ENCODE assay signal across 9 cellular contexts in the genomic region with DNA sequence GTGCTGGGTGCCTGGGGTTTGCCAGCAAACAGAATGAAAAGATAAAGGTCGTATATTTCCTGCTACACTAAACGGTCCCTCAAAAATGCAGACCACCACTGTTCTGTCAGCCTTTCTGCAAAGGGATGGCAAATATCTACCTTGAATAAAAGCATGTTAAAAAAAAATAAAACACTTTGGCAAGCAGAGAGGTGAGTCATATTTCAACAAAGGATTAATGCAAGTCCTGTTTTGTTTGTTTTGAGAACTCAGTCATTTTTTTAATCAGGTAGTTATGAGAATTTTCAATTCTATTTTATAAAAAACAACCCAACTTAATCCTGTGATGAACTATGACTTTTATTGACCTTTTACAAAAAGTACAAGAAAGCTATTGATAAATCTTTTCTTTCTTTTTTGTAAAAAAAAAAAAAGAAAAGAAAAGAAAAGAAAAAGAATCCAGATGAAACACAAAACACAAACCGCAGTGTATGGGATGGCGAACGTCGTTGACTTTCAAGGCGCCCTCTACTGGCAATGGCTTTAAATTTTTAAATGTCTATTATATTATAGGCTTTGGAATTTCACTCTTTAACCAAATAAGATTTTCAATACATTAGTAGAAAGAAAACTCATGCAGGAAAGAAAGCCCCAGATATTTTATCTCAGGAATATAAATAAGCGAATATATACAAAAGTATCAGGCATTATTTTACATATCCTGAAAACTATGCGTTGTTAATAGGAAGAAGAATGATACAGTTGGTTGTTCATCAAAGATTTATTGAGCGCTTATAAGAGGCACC.
DNase-seq lines count a peak whose midpoint lies in the region; ATAC-seq, FAIRE-seq and TF ChIP-seq lines count a peak whose summit lies in the region.
"Had no signal": no experiment of that assay in that cellular context is flagged by ENCODE, and none has a peak within 500 bp of the region (broad histone marks: within the 10 kb centered on the region; RNA-seq: fewer than 3 reads in every experiment).

No MANE protein-coding gene starts in this region.

- peak overlapping the region; percentile 6 for H2AFZ ChIP-seq in HCT116 (ENCODE audit: low read depth, low read length, poor library complexity, severe bottlenecking)
- no peak overlapping the region for H2AFZ ChIP-seq in HepG2 (ENCODE audit: low read length)

- no peaks in the 10 kb centered on the region for H3K9me3 ChIP-seq in HCT116 (ENCODE audit: control insufficient read depth in 1 of 2, insufficient read depth in 1 of 2, low read depth in 1 of 2, low read length in 2 of 2)
- H3K9me3 ChIP-seq in HepG2 (ENCODE audit: low read length): no peaks in the 10 kb centered on the region
- H3K9me3 ChIP-seq in thoracic aorta: no peaks in the 10 kb centered on the region
- H3K9me3 ChIP-seq: SJSA1 had no signal

- peak; percentile 43 to 68 (median 68); a peak in 5 of 6 replicates for TF ChIP-seq CTCF in HCT116 (IDR thresholded peaks at IDR 0.05 in 2 of 3, conservative IDR thresholded peaks at IDR 0.05 in 1 of 3; ENCODE audit: borderline replicate concordance in 1 of 3, insufficient read depth in 1 of 3, low read depth in 2 of 3, low read length in 2 of 3)
- peak; percentile 55 for TF ChIP-seq CTCF in bronchial epithelial cell (IDR thresholded peaks at IDR 0.05; ENCODE audit: insufficient read depth, low read length, severe bottlenecking)
- peak; percentile 56 for TF ChIP-seq CTCF in HepG2 (CRISPR knock-in tag; IDR thresholded peaks at IDR 0.05)
- peak; percentile 51 for TF ChIP-seq CTCF in thoracic aorta (IDR thresholded peaks at IDR 0.05)

- BruUV-seq in HCT116 (replicated peaks; lab: Mats Ljungman, UMichigan) (no TSS peak), HepG2 (replicated peaks; lab: Mats Ljungman, UMichigan) (no TSS peak)

- peak; percentile 76 for ATAC-seq in HCT116
- ATAC-seq in HepG2: peak; percentile 73
- ATAC-seq in thoracic aorta (ENCODE audit: insufficient number of reproducible peaks, low FRiP score, low read depth): no peak
- no peak for ATAC-seq in GM18873 (IDR thresholded peaks at IDR 0.05; ENCODE audit: low FRiP score, unreplicated experiment)
- no peak for ATAC-seq in HG02759 (IDR thresholded peaks at IDR 0.05; ENCODE audit: unreplicated experiment)

- no peak for TF ChIP-seq EP300 in HepG2 (IDR thresholded peaks at IDR 0.05; ENCODE audit: low read depth in 2 of 2, low read length in 2 of 2)
- TF ChIP-seq EP300 in HepG2 (CRISPR knock-in tag; IDR thresholded peaks at IDR 0.05; ENCODE audit: borderline replicate concordance): no peak

- 23% methylated on average over 10 of the region's 10 CpGs for WGBS in HepG2 (ENCODE audit: low lambda C conversion rate)

- no peak overlapping the region for H3K9ac ChIP-seq in HCT116 (ENCODE audit: low read length)
- H3K9ac ChIP-seq in HepG2 (ENCODE audit: insufficient read depth, low read depth, low read length): no peak overlapping the region

- H3K27ac ChIP-seq in HCT116 (ENCODE audit: low read depth, low read length) (no peak overlapping the region), HepG2 (ENCODE audit: extremely low read length, insufficient read depth, low read length) (no peak overlapping the region), thoracic aorta (no peak overlapping the region)
- H3K27ac ChIP-seq: SJSA1 had no signal

- intact Hi-C loops in HCT116 (cut with micrococcal nuclease) (no loop called here), HepG2 (cut with micrococcal nuclease; ENCODE audit: unreplicated experiment) (loop anchor here (1.0 to 2.0 kb wide), 3 partner anchors 26 to 133 kb away; no protein-coding TSS in a partner anchor)

- DNase-seq in COLO829 (ENCODE audit: low spot score) (peak; percentile 34), HCT116 (ENCODE audit: low read depth, low spot score) (no peak), SK-N-DZ (ENCODE audit: low spot score) (peak; percentile 16), bronchial epithelial cell (ENCODE audit: low read depth) (peak; percentile 89), HepG2 (ENCODE audit: low spot score) (no peak), thoracic aorta (ENCODE audit: low spot score) (no peak)

- H3K36me3 ChIP-seq in HCT116 (ENCODE audit: control insufficient read depth in 1 of 2, insufficient read depth in 2 of 2, low read length in 2 of 2) (no peaks in the 10 kb centered on the region), bronchial epithelial cell (ENCODE audit: control insufficient read depth, insufficient read depth, low read length) (no peaks in the 10 kb centered on the region), HepG2 (replicated peaks in 1 of 2; ENCODE audit: control insufficient read depth in 1 of 2, insufficient read depth in 2 of 2, low read length in 2 of 2) (no peaks in the 10 kb centered on the region), thoracic aorta (no peaks in the 10 kb centered on the region)
- H3K36me3 ChIP-seq: SJSA1 had no signal

- H3K79me2 ChIP-seq in HCT116 (ENCODE audit: insufficient read depth, low read length): no peaks in the 10 kb centered on the region
- H3K79me2 ChIP-seq in HepG2 (ENCODE audit: insufficient read depth, low read length): no peaks in the 10 kb centered on the region

- no peaks in the 10 kb centered on the region for H4K20me1 ChIP-seq in HCT116 (ENCODE audit: insufficient read depth)
- H4K20me1 ChIP-seq in HepG2 (ENCODE audit: insufficient read depth, low read length): no peaks in the 10 kb centered on the region

- POLR2A ChIA-PET in HCT116 (lab: Charles Lee) (no interaction called here), HepG2 (lab: Yijun Ruan, JAX) (interaction anchor here (0.7 kb wide), 1 partner anchor 22 kb away, joined by 3 read pairs; no protein-coding TSS in a partner anchor)

- peak; percentile 54 for TF ChIP-seq RAD21 in HCT116 (IDR thresholded peaks at IDR 0.05; ENCODE audit: low read depth)
- no peak for TF ChIP-seq RAD21 in HepG2 (CRISPR knock-in tag; IDR thresholded peaks at IDR 0.05)

- peak overlapping the region; percentile 10; the same call in 1 of the 2 replicates for H3K4me2 ChIP-seq in HCT116 (ENCODE audit: low read length)
- peak overlapping the region; percentile 2; the same call in 1 of the 2 replicates for H3K4me2 ChIP-seq in HepG2 (ENCODE audit: low read depth, low read length)

- H3K4me3 ChIP-seq in HCT116 (replicated peaks in 1 of 2; ENCODE audit: low read depth in 1 of 2, low read length in 2 of 2) (no peak overlapping the region), bronchial epithelial cell (ENCODE audit: low read depth, low read length) (no peak overlapping the region), HepG2 (replicated peaks in 1 of 3; ENCODE audit: insufficient read depth in 1 of 3, low read depth in 2 of 3, low read length in 3 of 3) (no peak overlapping the region), thoracic aorta (no peak overlapping the region)
- H3K4me3 ChIP-seq: SJSA1 had no signal

- peaks cover 13 to 16% of the 10 kb centered on the region in 2 experiments for H3K4me1 ChIP-seq in HCT116 (ENCODE audit: control insufficient read depth in 1 of 2, insufficient read depth in 2 of 2, low read length in 2 of 2)
- H3K4me1 ChIP-seq in HepG2 (ENCODE audit: insufficient read depth, low read length): peaks cover 37% of the 10 kb centered on the region
- H3K4me1 ChIP-seq in thoracic aorta (ENCODE audit: control insufficient read depth in 1 of 2, low read depth in 2 of 2): peaks cover 4 to 6% of the 10 kb centered on the region in 2 donors

- no peaks in the 10 kb centered on the region for H3K9me2 ChIP-seq in HCT116 (ENCODE audit: insufficient read depth)

- RAD21 ChIA-PET in HCT116 (lab: Charles Lee; ENCODE audit: low non-redundant PET in 1 of 2, low total read pairs in 2 of 2, uncharacterized antibody in 2 of 2, unreplicated experiment in 2 of 2): no interaction called here

- H3K27me3 ChIP-seq in HCT116 (ENCODE audit: insufficient read depth, low read length) (no peaks in the 10 kb centered on the region), bronchial epithelial cell (ENCODE audit: control insufficient read depth, insufficient read depth, low read length) (no peaks in the 10 kb centered on the region), HepG2 (ENCODE audit: control insufficient read depth in 1 of 2, insufficient read depth in 2 of 2, low read length in 2 of 2) (no peaks in the 10 kb centered on the region), thoracic aorta (replicated peaks; ENCODE audit: insufficient read depth) (no peaks in the 10 kb centered on the region)
- H3K27me3 ChIP-seq: SJSA1 had no signal

- in situ Hi-C loops in HepG2 (cut with HindIII; ENCODE audit: extremely low pct_ligation_motif_present, low pct_unique_long_range_greater_than_20kb): no loop called here

- CTCF ChIA-PET in HCT116 (lab: Charles Lee): interaction anchor here (0.7 to 2.0 kb wide), 9 partner anchors 9 to 291 kb away, joined by 3 to 6 read pairs (median 4); no protein-coding TSS in a partner anchor
- CTCF ChIA-PET in HepG2 (lab: Yijun Ruan, JAX; ENCODE audit: low intra/inter-chr PET ratio, low total read pairs): interaction anchor here (1.9 to 2.6 kb wide), 3 partner anchors 27 to 133 kb away, joined by 7 to 19 read pairs (median 15); no protein-coding TSS in a partner anchor

- FAIRE-seq in bronchial epithelial cell (lab: Jason Lieb, UNC) (no peak), HepG2 (lab: Jason Lieb, UNC) (no peak)

- TF ChIP-seq POLR2A in HCT116 (IDR thresholded peaks at IDR 0.05; ENCODE audit: borderline replicate concordance, extremely low read depth, insufficient read depth, insufficient read length): no peak
- TF ChIP-seq POLR2A in HepG2 (IDR thresholded peaks at IDR 0.05; ENCODE audit: insufficient read depth in 1 of 2, low read depth in 2 of 2, low read length in 2 of 2): no peak

TF ChIP-seq in HCT116, 20 proteins besides CTCF, POLR2A, EP300 and RAD21 (continues in another document):
- TF ChIP-seq CBX3 (IDR thresholded peaks at IDR 0.05; ENCODE audit: low read depth) (no peak), SP1 (IDR thresholded peaks at IDR 0.05; ENCODE audit: low read depth) (no peak), FOSL1 (IDR thresholded peaks at IDR 0.05; ENCODE audit: low read depth) (no peak)
- TF ChIP-seq, protein P1, sequence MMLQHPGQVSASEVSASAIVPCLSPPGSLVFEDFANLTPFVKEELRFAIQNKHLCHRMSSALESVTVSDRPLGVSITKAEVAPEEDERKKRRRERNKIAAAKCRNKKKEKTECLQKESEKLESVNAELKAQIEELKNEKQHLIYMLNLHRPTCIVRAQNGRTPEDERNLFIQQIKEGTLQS (IDR thresholded peaks at IDR 0.05): no peak

TF ChIP-seq in HepG2, 621 proteins besides CTCF, POLR2A, EP300 and RAD21:
- TF ChIP-seq ZNF205 (CRISPR knock-in tag; IDR thresholded peaks at IDR 0.05): no peak
- TF ChIP-seq SMC3 (IDR thresholded peaks at IDR 0.05; ENCODE audit: low read length): peak; percentile 62; the same call in 1 of the 2 replicates
- peak; percentile 56 for TF ChIP-seq STAG1 (CRISPR knock-in tag; IDR thresholded peaks at IDR 0.05)

Comparison
In these comparisons a context has a peak if more than half of its experiments do, and no peak if none do; other contexts are left out.
1. DNase-seq: peak in COLO829 (single experiment), SK-N-DZ (single experiment) and bronchial epithelial cell (single experiment); none in HCT116 (single experiment), HepG2 (single experiment) and thoracic aorta (single experiment).
2. ATAC-seq: peak in HCT116 (single experiment) and HepG2 (single experiment); none in thoracic aorta (single experiment), GM18873 (single experiment) and HG02759 (single experiment).
3. Peak in every context shown above with its lines, with median percentiles within 50 percentile points of each other: CTCF ChIP-seq.